ENCODE assay signal across 14 cellular contexts in the genomic region with DNA sequence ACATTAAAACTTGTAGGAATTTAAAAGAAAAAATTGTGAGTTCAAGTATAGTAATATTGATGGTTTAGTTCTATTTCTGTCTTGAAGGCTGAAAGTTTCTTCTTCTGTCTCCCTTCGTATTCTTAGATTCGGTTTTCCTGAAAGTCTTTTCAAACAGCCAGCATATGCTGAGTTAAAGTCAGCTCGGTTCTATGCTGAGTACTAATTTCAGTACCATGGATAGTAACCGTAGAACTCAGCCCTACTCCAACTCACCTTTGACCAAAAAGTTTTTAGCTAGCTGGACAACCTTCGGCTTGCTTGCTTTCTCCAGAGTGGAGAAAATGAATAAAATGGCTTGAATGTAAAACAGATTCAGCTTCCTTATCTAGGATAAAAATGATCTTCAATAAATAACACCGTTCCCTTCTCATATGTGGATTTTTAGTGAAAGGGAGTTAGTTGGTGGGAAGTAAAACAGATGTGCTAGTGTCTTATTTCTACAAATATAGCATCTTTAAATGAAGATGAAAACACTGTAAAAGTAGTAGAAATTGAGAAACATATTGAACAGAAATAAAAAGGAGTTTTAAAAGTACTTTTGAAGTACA. TPM values are rescaled to one million over a fixed set of nuclear protein-coding genes. Genes with fewer than 3 reads are reported as not detected.
DNase-seq lines count a peak whose midpoint lies in the region; ATAC-seq, FAIRE-seq and TF ChIP-seq lines count a peak whose summit lies in the region.
"Had no signal": no experiment of that assay in that cellular context is flagged by ENCODE, and none has a peak within 500 bp of the region (broad histone marks: within the 10 kb centered on the region; RNA-seq: fewer than 3 reads in every experiment).

No MANE protein-coding gene starts in this region.

- FAIRE-seq in K562 (lab: Jason Lieb, UNC): peak; percentile 70

- ATAC-seq in K562: peak; percentile 70
- ATAC-seq: esophagus mucosa, lower lobe of right lung had no signal

- WGBS in K562 (ENCODE audit: insufficient coverage, low coverage, missing lambda C conversion rate): 0% methylated on average over 6 of the region's 6 CpGs
- WGBS in liver: 7% methylated on average over 6 of the region's 6 CpGs

- TF ChIP-seq CTCF in GM13977 (IDR thresholded peaks at IDR 0.05; ENCODE audit: extremely low read depth, insufficient read depth, missing control alignments): no peak
- no peak for TF ChIP-seq CTCF in LNCaP clone FGC (IDR thresholded peaks at IDR 0.05; ENCODE audit: control insufficient read depth, extremely low read depth, insufficient read depth)
- TF ChIP-seq CTCF in K562 (IDR thresholded peaks at IDR 0.05 in 2 of 3, conservative IDR thresholded peaks at IDR 0.05 in 1 of 3; ENCODE audit: insufficient read depth in 2 of 3, low read depth in 1 of 3, low read length in 3 of 3): no peak
- TF ChIP-seq CTCF in liver (IDR thresholded peaks at IDR 0.05; ENCODE audit: low read depth, low read length, missing input control): no peak

- H3K27ac ChIP-seq in K562 (ENCODE audit: extremely low read depth, low read depth, low read length) (no peak overlapping the region), liver (ENCODE audit: low read depth in 1 of 2, low read length in 2 of 2) (no peak overlapping the region)
- H3K27ac ChIP-seq: lower lobe of right lung, vagina had no signal

- no TSS peak for BruUV-seq in K562 (replicated peaks; lab: Mats Ljungman, UMichigan)

- TF ChIP-seq POLR2A in K562 (conservative IDR thresholded peaks at IDR 0.05): no peak

- POLR2A ChIA-PET in K562 (lab: Yijun Ruan, JAX): no interaction called here

- H4K20me1 ChIP-seq in K562 (replicated peaks; ENCODE audit: control insufficient read depth, insufficient read depth, low read length): no peaks in the 10 kb centered on the region

- H3K79me2 ChIP-seq in K562 (ENCODE audit: control insufficient read depth, insufficient read depth, low read length): no peaks in the 10 kb centered on the region

- H3K4me3 ChIP-seq in LNCaP clone FGC (ENCODE audit: low read depth, low read length) (no peak overlapping the region), K562 (no peak overlapping the region), liver (ENCODE audit: low read depth in 1 of 3, low read length in 3 of 3) (no peak overlapping the region)
- H3K4me3 ChIP-seq: lower lobe of right lung, vagina had no signal

- no peak for TF ChIP-seq EP300 in K562 (IDR thresholded peaks at IDR 0.05; ENCODE audit: low read length)

- in situ Hi-C loops in GM13977 (cut with MboI; ENCODE audit: low pct_unique_long_range_greater_than_20kb, low sequenced_read_pairs, unreplicated experiment) (no loop called here), K562 (cut with MboI) (no loop called here)

- DNase-seq in GM13977 (ENCODE audit: low spot score) (peak; percentile 59), LNCaP clone FGC (ENCODE audit: low read depth) (peak; percentile 2), K562 (ENCODE audit: extremely low read depth in 1 of 4, low spot score in 3 of 4) (peak in 2 of 4 experiments; percentile 12 to 39), HK-2 (ENCODE audit: unreplicated experiment) (no peak), globus pallidus (ENCODE audit: low spot score) (no peak), T-helper 9 cell (no peak)
- no peak for DNase-seq in effector CD8-positive, alpha-beta T cell (lab: John Stamatoyannopoulos, UW)
- DNase-seq: amygdala, DMS153, lower lobe of right lung had no signal

- intact Hi-C loops in K562 (cut with micrococcal nuclease): loop anchor here (10.0 kb wide), 1 partner anchor 299 kb away; no protein-coding TSS in a partner anchor

- no peak overlapping the region for H3K4me2 ChIP-seq in K562 (ENCODE audit: insufficient read depth, low read length)

- no peak for TF ChIP-seq RAD21 in K562 (CRISPR knock-in tag; conservative IDR thresholded peaks at IDR 0.05 in 1 of 2, IDR thresholded peaks at IDR 0.05 in 1 of 2)
- no peak for TF ChIP-seq RAD21 in liver (IDR thresholded peaks at IDR 0.05)

- no peaks in the 10 kb centered on the region for H3K9me1 ChIP-seq in K562 (ENCODE audit: control insufficient read depth, insufficient read depth, low read length)

- H3K36me3 ChIP-seq in K562 (ENCODE audit: control insufficient read depth, insufficient read depth, low read length): no peaks in the 10 kb centered on the region
- H3K36me3 ChIP-seq in liver (ENCODE audit: control insufficient read depth in 4 of 4, insufficient read depth in 3 of 4, low read depth in 1 of 4, low read length in 3 of 4): no peaks in the 10 kb centered on the region
- H3K36me3 ChIP-seq: lower lobe of right lung, vagina had no signal

- H2AFZ ChIP-seq in K562 (ENCODE audit: low read depth, low read length): no peak overlapping the region

- H3K9me3 ChIP-seq in K562 (replicated peaks; ENCODE audit: control insufficient read depth, insufficient read depth, low read depth, low read length) (no peaks in the 10 kb centered on the region), liver (ENCODE audit: control insufficient read depth in 4 of 4, low read length in 3 of 4) (peaks cover 0 to 10% (median 3%) of the 10 kb centered on the region in 4 donors)
- H3K9me3 ChIP-seq: lower lobe of right lung, vagina had no signal

- H3K9ac ChIP-seq in K562 (ENCODE audit: insufficient read depth in 1 of 2, low read depth in 2 of 2, low read length in 2 of 2) (no peak overlapping the region), liver (ENCODE audit: low read depth in 1 of 2, low read length in 2 of 2) (no peak overlapping the region)

- CTCF ChIA-PET in K562 (lab: Yijun Ruan, JAX; ENCODE audit: low intra/inter-chr PET ratio): no interaction called here

- H3K27me3 ChIP-seq in K562 (ENCODE audit: control insufficient read depth in 2 of 2, insufficient read depth in 2 of 2, low read length in 2 of 2) (peaks cover 0 to 21% of the 10 kb centered on the region in 2 experiments; a peak in 2 of 5 replicates), liver (ENCODE audit: control insufficient read depth in 4 of 4, insufficient read depth in 4 of 4, low read length in 3 of 4) (peaks cover 3 to 22% (median 18%) of the 10 kb centered on the region in 4 donors)

- H3K4me1 ChIP-seq in K562 (replicated peaks in 1 of 2; ENCODE audit: control insufficient read depth in 2 of 2, insufficient read depth in 2 of 2, low read length in 2 of 2): no peaks in the 10 kb centered on the region; a peak in 1 of 5 replicates
- H3K4me1 ChIP-seq in liver (ENCODE audit: control insufficient read depth in 4 of 4, insufficient read depth in 4 of 4, low read length in 3 of 4): peaks cover 0 to 3% (median 1%) of the 10 kb centered on the region in 4 donors

TF ChIP-seq in K562, 482 proteins besides CTCF, POLR2A, EP300 and RAD21 (continues in another document):
- TF ChIP-seq EHMT2 (IDR thresholded peaks at IDR 0.05) (peak; percentile 97), OTX1 (CRISPR knock-in tag; IDR thresholded peaks at IDR 0.05) (no peak)

TF ChIP-seq in liver, 16 proteins besides CTCF, POLR2A, EP300 and RAD21:
- no peak for TF ChIP-seq JUND (IDR thresholded peaks at IDR 0.05)
- peak; percentile 99 for TF ChIP-seq REST (IDR thresholded peaks at IDR 0.05)

RNA-seq across cellular contexts. Expression of gene POU4F2, which starts 5.2 kb away (rescaled TPM):
- not detected in 2 replicates for total RNA-seq in K562 (2011; cell fraction: chromatin; rRNA removed; ENCODE audit: low replicate concordance)
- not detected in 2 replicates for total RNA-seq in K562 (2011; cell fraction: nucleolus; rRNA removed)
- not detected in 2 replicates for total RNA-seq in K562 (2011; cell fraction: nucleoplasm; rRNA removed)
- total RNA-seq in K562 (2014; rRNA removed) (not detected in 2 replicates), K562 (2014; rRNA removed; fragmentation: Illumina TruSeq; extraction: Trizol) (not detected in 2 replicates), K562 (2015; rRNA removed; fragmentation: Illumina TruSeq; extraction: Trizol) (not detected in 2 replicates), K562 (2021) (not detected in 2 replicates), liver (not detected)
- polyA plus RNA-seq in K562 (2011; rRNA removed) (not detected in 2 replicates), K562 (2014; fragmentation: Illumina TruSeq; extraction: Trizol) (not detected in 2 replicates), K562 (2014; fragmentation: Nextera tagmentation; extraction: Ambion mirVana) (not detected), K562 (2014; rRNA removed) (not detected in 2 replicates), liver (not detected)
- not detected in 2 replicates for polyA plus RNA-seq in K562 (2011; cell fraction: cytosol; rRNA removed)
- not detected in 2 replicates for polyA plus RNA-seq in K562 (2011; cell fraction: nucleus; rRNA removed)
- polyA plus RNA-seq in K562 (2012): not detected in 2 replicates
- not detected in 2 replicates for polyA minus RNA-seq in K562 (2011; rRNA and poly(A)+ RNA removed)
- polyA minus RNA-seq in K562 (2011; cell fraction: cytosol; rRNA and poly(A)+ RNA removed): not detected in 2 replicates
- polyA minus RNA-seq in K562 (2011; cell fraction: nucleus; rRNA and poly(A)+ RNA removed): not detected in 2 replicates
- total RNA-seq: esophagus mucosa, lower lobe of right lung, pulmonary artery endothelial cell, vagina had no signal

Comparison
In these comparisons a context has a peak if more than half of its experiments do, and no peak if none do; other contexts are left out.
1. DNase-seq: peak in GM13977 (single experiment) and LNCaP clone FGC (single experiment); none in HK-2 (single experiment), effector CD8-positive, alpha-beta T cell (single experiment), globus pallidus (single experiment) and T-helper 9 cell (single experiment).